Comparison of ENCODE assay signal across 8 cellular contexts in the genomic region with DNA sequence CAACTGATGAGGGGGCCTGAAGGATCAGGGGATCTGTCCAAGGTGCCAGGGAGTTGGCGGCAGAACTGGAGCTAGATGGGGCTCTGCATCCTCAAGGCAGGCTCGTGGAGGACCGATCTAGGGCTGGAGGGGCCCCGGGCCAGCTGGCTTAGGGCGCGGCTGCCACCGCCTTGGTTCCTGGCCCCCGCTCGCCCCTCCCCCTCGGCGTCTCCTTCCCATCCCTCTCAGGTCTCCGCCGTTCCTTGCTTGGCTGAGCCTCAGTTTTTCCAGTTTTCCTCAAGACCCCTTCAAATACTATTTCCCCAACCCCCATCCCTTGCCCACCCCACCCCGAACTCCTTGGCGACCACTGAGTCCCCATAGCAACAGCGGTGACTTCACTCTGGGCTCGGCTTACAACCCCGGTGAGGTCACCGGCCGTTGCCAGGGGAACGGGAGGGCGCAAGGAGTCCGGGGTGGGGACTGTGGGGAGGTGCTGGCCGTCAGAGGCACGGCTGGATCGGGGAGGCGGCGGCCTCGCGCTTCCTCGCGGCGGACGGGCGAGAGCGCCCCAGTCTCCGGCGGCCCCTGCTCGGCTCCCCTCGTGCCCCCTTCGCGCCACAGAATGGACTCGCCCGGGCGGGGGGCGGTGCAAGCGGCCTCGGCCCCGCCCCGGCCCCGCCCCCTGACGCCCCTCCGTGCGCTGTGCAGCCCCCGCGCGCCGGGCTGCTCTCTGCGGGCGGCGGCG. TPM values are rescaled to one million over a fixed set of nuclear protein-coding genes. Genes with fewer than 3 reads are reported as not detected.
A peak's percentile ranks its signal among the peaks of the same experiment; 100 is the strongest.
DNase-seq lines count a peak whose midpoint lies in the region; ATAC-seq and TF ChIP-seq lines count a peak whose summit lies in the region.

No MANE protein-coding gene starts in this region.

- H3K9me3 ChIP-seq in parathyroid adenoma (ENCODE audit: control insufficient read depth, low read length), result no peaks in the 10 kb centered on the region
- no peaks in the 10 kb centered on the region for H3K9me3 ChIP-seq in tibial nerve

- intact Hi-C loops in left cardiac atrium (cut with DNase I), result no loop called here

- peaks cover 27% of the 10 kb centered on the region for H3K4me1 ChIP-seq in parathyroid adenoma
- peaks cover 0 to 48% (median 17%) of the 10 kb centered on the region in 4 donors for H3K4me1 ChIP-seq in tibial nerve

- DNase-seq in C1 segment of cervical spinal cord (lab: John Stamatoyannopoulos, UW) (peak in 13 of 14 donors; percentile 78 to 94 (median 84)), NB4 (ENCODE audit: low read depth) (peak; percentile 46), SW 1271 (lab: John Stamatoyannopoulos, UW) (peak; percentile 51 to 78), amygdala (lab: John Stamatoyannopoulos, UW) (peak; percentile 27 to 97 (median 87)), left cardiac atrium (peak; percentile 92), tibial nerve (ENCODE audit: low spot score in 2 of 2) (peak; percentile 72 to 78)

- no peak overlapping the region for H3K4me3 ChIP-seq in NB4 (ENCODE audit: low read depth, low read length)
- H3K4me3 ChIP-seq in parathyroid adenoma (ENCODE audit: low read depth, low read length), result peak overlapping the region; percentile 40
- H3K4me3 ChIP-seq in tibial nerve, result peak overlapping the region; percentile 26 to 67 (median 52)

- ATAC-seq in GM21447 (IDR thresholded peaks at IDR 0.05; ENCODE audit: unreplicated experiment) (peak; percentile 49), left cardiac atrium (peak; percentile 84 to 91)

- H3K9ac ChIP-seq in parathyroid adenoma, result no peak overlapping the region

- peaks cover 5% of the 10 kb centered on the region for H3K79me2 ChIP-seq in parathyroid adenoma

- TF ChIP-seq POLR2A in NB4 (IDR thresholded peaks at IDR 0.05; ENCODE audit: extremely low read depth, insufficient read length) (no peak), tibial nerve (IDR thresholded peaks at IDR 0.05) (peak in 1 of 2 donors; percentile 63)

- 2% methylated on average over 22 to 26 of the region's 62 CpGs for WGBS in tibial nerve, 2 donors

- TF ChIP-seq EP300 in tibial nerve (IDR thresholded peaks at IDR 0.05), result peak in 1 of 2 donors; percentile 59

- H3K27me3 ChIP-seq in parathyroid adenoma (ENCODE audit: control insufficient read depth, insufficient read depth, low read length) (no peaks in the 10 kb centered on the region), tibial nerve (no peaks in the 10 kb centered on the region)

- no peaks in the 10 kb centered on the region for H3K36me3 ChIP-seq in parathyroid adenoma (ENCODE audit: control insufficient read depth, insufficient read depth, low read length)
- peaks cover 0 to 27% (median 0%) of the 10 kb centered on the region in 3 donors for H3K36me3 ChIP-seq in tibial nerve

- no peak for TF ChIP-seq CTCF in NB4 (IDR thresholded peaks at IDR 0.05; ENCODE audit: low read depth, low read length)
- no peak for TF ChIP-seq CTCF in parathyroid adenoma (IDR thresholded peaks at IDR 0.05)
- TF ChIP-seq CTCF in tibial nerve (IDR thresholded peaks at IDR 0.05), result peak in 1 of 5 experiments; percentile 24

- peak overlapping the region; percentile 65 for H3K4me2 ChIP-seq in parathyroid adenoma (ENCODE audit: low read length)

- H3K27ac ChIP-seq in parathyroid adenoma (peak overlapping the region; percentile 42), tibial nerve (peak overlapping the region; percentile 65 to 90 (median 75))

- peak overlapping the region; percentile 50 for H2AFZ ChIP-seq in parathyroid adenoma

RNA-seq across cellular contexts. Expression of gene FREY1, which starts 7.5 kb away (rescaled TPM):
- total RNA-seq in left cardiac atrium, result under 1 TPM; 0.47 to 0.50 TPM
- 1 to 10 TPM in 2 of 4 donors, not detected in 2; 1.0 to 7.2 TPM for total RNA-seq in tibial nerve

RNA-seq across cellular contexts. Expression of gene MAPK8IP1, which starts 14.2 kb away (rescaled TPM):
- total RNA-seq in left cardiac atrium (1 to 10 TPM; 5.0 to 6.9 TPM), tibial nerve (100 to 1,000 TPM; 165 to 298 (median 230) TPM)

RNA-seq across cellular contexts. Expression of gene PEX16, which starts 18.1 kb away (rescaled TPM):
- total RNA-seq in left cardiac atrium, result 10 to 100 TPM; 13.6 to 18.4 TPM
- total RNA-seq in tibial nerve, result 10 to 100 TPM; 33.9 to 38.4 (median 36.5) TPM

RNA-seq across cellular contexts. Expression of gene LARGE2, which starts 22.8 kb away (rescaled TPM):
- total RNA-seq in left cardiac atrium (under 1 TPM; 0.32 to 0.50 TPM), tibial nerve (not detected)

RNA-seq across cellular contexts. Expression of gene CRY2, which starts 52.3 kb away (rescaled TPM):
- total RNA-seq in left cardiac atrium, result 10 to 100 TPM; 59.2 to 62.9 TPM
- 10 to 100 TPM; 48.8 to 96.4 (median 54.6) TPM for total RNA-seq in tibial nerve

Comparison
In these comparisons a context has a peak if more than half of its experiments do, and no peak if none do; other contexts are left out.
1. RNA of gene MAPK8IP1, which starts 14.2 kb away (total RNA-seq): 165 to 298 TPM in tibial nerve; 5.0 to 6.9 TPM in left cardiac atrium; every median in the first group is over 10 times any median in the second.
2. Peak in every context shown above with its lines, with median percentiles within 50 percentile points of each other: DNase-seq.